In genomic region chr3:50164056-50164455, GRCh38 we compare ENCODE assay signal across 1 cellular context.
TF ChIP-seq lines count a peak whose summit lies in the region.

No MANE protein-coding gene starts in this region.

TF ChIP-seq in GM23338, 12 proteins besides CTCF, POLR2A, EP300 and RAD21 (continued from another document):
- TF ChIP-seq ZNF462 (CRISPR knock-in tag; IDR thresholded peaks at IDR 0.05) (no peak), ZNF114 (CRISPR knock-in tag; IDR thresholded peaks at IDR 0.05) (no peak), EZH2phosphoT487 (IDR thresholded peaks at IDR 0.05; ENCODE audit: unreplicated experiment) (no peak), POLR2AphosphoS5 (IDR thresholded peaks at IDR 0.05; ENCODE audit: low read depth) (no peak), ZNF331 (CRISPR knock-in tag; IDR thresholded peaks at IDR 0.05; ENCODE audit: low read depth) (no peak), STAT1 (IDR thresholded peaks at IDR 0.05; ENCODE audit: unreplicated experiment) (no peak), REST (IDR thresholded peaks at IDR 0.05; ENCODE audit: unreplicated experiment) (no peak)
